In genomic region chr1:108692724-108693655, GRCh38 we compare ENCODE assay signal across 8 cellular contexts. TPM values are rescaled to one million over a fixed set of nuclear protein-coding genes. Genes with fewer than 3 reads are reported as not detected.
DNase-seq lines count a peak whose midpoint lies in the region; ATAC-seq and TF ChIP-seq lines count a peak whose summit lies in the region.

No MANE protein-coding gene starts in this region.

- 0% methylated on average over 10 to 36 of the region's 36 CpGs for WGBS in transverse colon (ENCODE audit: low coverage in 1 of 2), 2 donors

- no TSS peak for BruUV-seq in Panc1 (replicated peaks; lab: Mats Ljungman, UMichigan)

- peaks cover 34% of the 10 kb centered on the region for H3K4me1 Mint-ChIP-seq in osteocyte (ENCODE audit: unreplicated experiment)

- H3K27ac ChIP-seq in HUES6 (ENCODE audit: low read depth, low read length), result peak overlapping the region; percentile 90
- H3K27ac ChIP-seq in Panc1 (ENCODE audit: low read length), result peak overlapping the region; percentile 95
- H3K27ac ChIP-seq in transverse colon, result peak overlapping the region; percentile 97 to 99 (median 98)

- CTCF ChIA-PET in Panc1 (lab: Charles Lee), result no interaction called here

- peaks cover 31% of the 10 kb centered on the region for H3K36me3 ChIP-seq in HUES6 (ENCODE audit: control insufficient read depth, insufficient read depth, low read length)
- H3K36me3 ChIP-seq in Panc1 (ENCODE audit: control insufficient read depth, insufficient read depth, low read length), result peaks cover 36% of the 10 kb centered on the region
- H3K36me3 ChIP-seq in transverse colon, result peaks cover 0 to 29% (median 10%) of the 10 kb centered on the region in 4 donors

- in situ Hi-C loops in Panc1 (cut with HindIII; ENCODE audit: low pct_unique_long_range_greater_than_20kb, low sequenced_read_pairs), result no loop called here
- in situ Hi-C loops in transverse colon (cut with MboI; ENCODE audit: low pct_ligation_motif_present in 1 of 4, low pct_unique_long_range_greater_than_20kb in 1 of 4, low sequenced_read_pairs in 3 of 4), result loop anchor here in 1 of 4 donors (10.0 kb wide), 1 partner anchor 52 kb away; the partner anchor contains the start of gene STXBP3

- POLR2A ChIA-PET in Panc1 (lab: Charles Lee), result interaction anchor here (1.1 to 1.2 kb wide), 2 partner anchors 26 to 32 kb away, joined by 3 read pairs; partner anchors contain the start of gene HENMT1

- peak overlapping the region; percentile 98 for H3K27ac Mint-ChIP-seq in osteocyte (ENCODE audit: unreplicated experiment)

- TF ChIP-seq CTCF in Panc1 (IDR thresholded peaks at IDR 0.05) (no peak), foreskin fibroblast (IDR thresholded peaks at IDR 0.05; ENCODE audit: low read depth, low read length) (peak; percentile 20), osteocyte (IDR thresholded peaks at IDR 0.05) (peak; percentile 30), transverse colon (IDR thresholded peaks at IDR 0.05) (peak in 3 of 5 experiments; percentile 13 to 53 (median 18))

- no peak for TF ChIP-seq POLR2A in transverse colon (IDR thresholded peaks at IDR 0.05)

- peak overlapping the region; percentile 93 for H3K9ac ChIP-seq in HUES6 (ENCODE audit: low read length)

- H3K36me3 Mint-ChIP-seq in osteocyte (ENCODE audit: unreplicated experiment), result peaks cover 22% of the 10 kb centered on the region

- ATAC-seq in GM21447 (IDR thresholded peaks at IDR 0.05; ENCODE audit: unreplicated experiment) (peak; percentile 62), Panc1 (peak; percentile 52)

- H3K27me3 ChIP-seq in HUES6 (ENCODE audit: control insufficient read depth, insufficient read depth, low read length), result no peaks in the 10 kb centered on the region
- no peaks in the 10 kb centered on the region for H3K27me3 ChIP-seq in Panc1 (ENCODE audit: control insufficient read depth, insufficient read depth, low read length)
- no peaks in the 10 kb centered on the region for H3K27me3 ChIP-seq in transverse colon

- intact Hi-C loops in Panc1 (cut with micrococcal nuclease; ENCODE audit: unreplicated experiment) (no loop called here), transverse colon (cut with DNase I; ENCODE audit: low total_unique reads) (no loop called here)

- DNase-seq in DMS 273 treated with DMSO at 0.1 percent for 48 hours (lab: John Stamatoyannopoulos, UW), result peak; percentile 43
- no peak for DNase-seq in Panc1 (ENCODE audit: low read depth, low spot score)
- peak; percentile 50 for DNase-seq in activated gamma-delta T cell (lab: John Stamatoyannopoulos, UW)
- DNase-seq in foreskin fibroblast, result peak; percentile 47 to 73
- no peak for DNase-seq in osteocyte (ENCODE audit: extremely low spot score, unreplicated experiment)
- DNase-seq in transverse colon, result peak; percentile 64

- TF ChIP-seq EP300 in transverse colon (IDR thresholded peaks at IDR 0.05; ENCODE audit: low read depth), result no peak

- H3K9me3 ChIP-seq in HUES6 (ENCODE audit: control insufficient read depth, insufficient read depth, low read depth, low read length) (no peaks in the 10 kb centered on the region), Panc1 (ENCODE audit: control insufficient read depth, insufficient read depth, low read depth, low read length) (no peaks in the 10 kb centered on the region), transverse colon (no peaks in the 10 kb centered on the region)

- no peaks in the 10 kb centered on the region for H3K9me3 Mint-ChIP-seq in osteocyte (ENCODE audit: unreplicated experiment)

- H3K4me1 ChIP-seq in HUES6 (ENCODE audit: control insufficient read depth, insufficient read depth, low read length), result no peaks in the 10 kb centered on the region
- peaks cover 12% of the 10 kb centered on the region for H3K4me1 ChIP-seq in Panc1 (ENCODE audit: control insufficient read depth, insufficient read depth, low read length)
- H3K4me1 ChIP-seq in transverse colon, result peaks cover 13 to 35% (median 19%) of the 10 kb centered on the region in 4 donors

- peak overlapping the region; percentile 92 for H3K4me3 Mint-ChIP-seq in osteocyte (ENCODE audit: unreplicated experiment)

- peaks cover 14% of the 10 kb centered on the region for H3K27me3 Mint-ChIP-seq in osteocyte (ENCODE audit: unreplicated experiment)

- H3K4me3 ChIP-seq in HUES6 (ENCODE audit: low read depth, low read length) (peak overlapping the region; percentile 80), Panc1 (ENCODE audit: low read depth in 2 of 2, low read length in 2 of 2) (peak overlapping the region; percentile 89 to 97), foreskin fibroblast (ENCODE audit: low read depth in 1 of 2, low read length in 2 of 2) (peak overlapping the region; percentile 70 to 74), transverse colon (peak overlapping the region; percentile 67 to 83 (median 78))

RNA-seq across cellular contexts. Expression of gene PRPF38B, which starts 0.9 kb away (rescaled TPM):
- 31.7 TPM for total RNA-seq in Panc1 (2021; ENCODE audit: unreplicated experiment)
- polyA plus RNA-seq in Panc1 (2012; ENCODE audit: insufficient read length), result 23.8 TPM
- 35.0 and 39.2 TPM in 2 replicates for total RNA-seq in osteocyte
- 10 to 100 TPM; 11.7 to 56.4 (median 39.2) TPM for total RNA-seq in transverse colon

RNA-seq across cellular contexts. Expression of gene FNDC7, which starts 19.7 kb away (rescaled TPM):
- 0.05 TPM for total RNA-seq in Panc1 (2021; ENCODE audit: unreplicated experiment)
- not detected for polyA plus RNA-seq in Panc1 (2012; ENCODE audit: insufficient read length)
- total RNA-seq in osteocyte, result not detected in 2 replicates
- not detected for total RNA-seq in transverse colon

RNA-seq across cellular contexts. Expression of gene HENMT1, which starts 32.1 kb away (rescaled TPM):
- total RNA-seq in Panc1 (2021; ENCODE audit: unreplicated experiment) (23.0 TPM), osteocyte (6.8 and 7.2 TPM in 2 replicates), transverse colon (1 to 10 TPM in 2 of 4 donors, not detected in 2; 4.8 to 5.1 TPM)
- polyA plus RNA-seq in Panc1 (2012; ENCODE audit: insufficient read length), result 13.6 TPM

RNA-seq across cellular contexts. Expression of gene STXBP3, which starts 53.5 kb away (rescaled TPM):
- total RNA-seq in Panc1 (2021; ENCODE audit: unreplicated experiment) (27.7 TPM), osteocyte (50.8 and 54.7 TPM in 2 replicates), transverse colon (100 to 1,000 TPM in 1 of 4 donors, 10 to 100 TPM in 3; 33.3 to 134 (median 76.3) TPM)
- polyA plus RNA-seq in Panc1 (2012; ENCODE audit: insufficient read length), result 22.3 TPM

Comparison
In these comparisons a context has a peak if more than half of its experiments do, and no peak if none do; other contexts are left out.
1. DNase-seq: peak in DMS 273 treated with DMSO at 0.1 percent for 48 hours (single experiment), activated gamma-delta T cell (single experiment), foreskin fibroblast (2 of 2) and transverse colon (single experiment); none in Panc1 (single experiment) and osteocyte (single experiment).
2. Peak in every context shown above with its lines, with median percentiles within 50 percentile points of each other: H3K27ac ChIP-seq and H3K4me3 ChIP-seq.